28 cellular contexts compared by ENCODE assay signal in the genomic region with DNA sequence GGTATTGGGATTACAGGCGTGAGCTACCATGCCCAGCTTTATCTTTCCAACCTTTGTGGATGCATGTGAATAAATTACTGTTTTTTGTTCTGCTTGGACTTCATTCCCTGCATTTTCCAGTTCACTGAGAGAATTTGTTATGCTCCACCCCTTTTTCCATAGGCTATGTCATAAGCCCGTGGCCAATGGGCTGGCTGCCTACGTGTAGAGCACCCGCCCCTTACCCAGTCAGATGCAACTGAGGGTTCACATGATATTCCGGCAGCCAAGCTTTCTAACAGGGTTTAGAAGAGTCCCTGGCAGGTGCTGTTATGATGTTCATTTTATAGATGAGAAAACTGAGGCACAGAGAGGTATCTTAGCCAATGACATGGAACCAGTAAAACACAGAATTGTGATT. TPM values are rescaled to one million over a fixed set of nuclear protein-coding genes. Genes with fewer than 3 reads are reported as not detected.
DNase-seq lines count a peak whose midpoint lies in the region; ATAC-seq and TF ChIP-seq lines count a peak whose summit lies in the region.
"Had no signal": no experiment of that assay in that cellular context is flagged by ENCODE, and none has a peak within 500 bp of the region (broad histone marks: within the 10 kb centered on the region; RNA-seq: fewer than 3 reads in every experiment).

No MANE protein-coding gene starts in this region.

- H2AFZ ChIP-seq in trophoblast cell (ENCODE audit: insufficient read depth, low read length, poor library complexity), result no peak overlapping the region
- H2AFZ ChIP-seq: parathyroid adenoma had no signal

- peak; percentile 70 for DNase-seq in H7
- peak; percentile 53 for DNase-seq in iPS-NIHi7 (ENCODE audit: extremely low spot score)
- peak; percentile 39 to 59 for DNase-seq in trophoblast cell
- DNase-seq in NCI-H446 treated with DMSO at 0.1 percent for 48 hours (lab: John Stamatoyannopoulos, UW), result no peak
- no peak for DNase-seq in SHP77 (lab: John Stamatoyannopoulos, UW)
- DNase-seq in erythroblast (lab: John Stamatoyannopoulos, UW), result no peak
- DNase-seq: activated CD4-positive, alpha-beta T cell treated with anti-CD3 and anti-CD28 coated beads, Interleukin-2, amount 50 U/mL, for 48 hours; activated CD8-positive, alpha-beta memory T cell treated with anti-CD3 and anti-CD28 coated beads, Interleukin-2, amount 50 U/mL, for 4 hours; amygdala; C1 segment of cervical spinal cord; DND-41; effector CD4-positive, alpha-beta T cell; foreskin keratinocyte; left ventricle myocardium superior; MM.1S; NCI-H1417 treated with DMSO at 0.1 percent for 48 hours; NCI-H510A treated with DMSO at 0.1 percent for 48 hours; NK-92 treated with Interleukin-12 subunit alpha and Interleukin-12 subunit beta, amount 100 ng/mL, for 24 hours; SJCRH30; spleen had no signal

- H3K23ac ChIP-seq in trophoblast cell (ENCODE audit: low read length), result no peak overlapping the region

- H3K79me1 ChIP-seq in trophoblast cell (ENCODE audit: low read length), result no peaks in the 10 kb centered on the region

- no peak overlapping the region for H4K91ac ChIP-seq in trophoblast cell (ENCODE audit: low read depth, low read length)

- H3K14ac ChIP-seq in trophoblast cell (ENCODE audit: low read length), result no peak overlapping the region

- H4K8ac ChIP-seq in trophoblast cell (ENCODE audit: low read depth, low read length), result no peak overlapping the region

- H3K4me1 ChIP-seq in trophoblast cell (ENCODE audit: control insufficient read depth in 1 of 2, insufficient read depth in 2 of 2, low read length in 2 of 2), result no peaks in the 10 kb centered on the region
- H3K4me1 ChIP-seq: breast epithelium, Caco-2, foreskin keratinocyte, parathyroid adenoma, SJCRH30, spleen, tibial nerve had no signal

- no peaks in the 10 kb centered on the region for H3K9me3 ChIP-seq in trophoblast cell (ENCODE audit: insufficient read depth, low read depth, low read length)
- H3K9me3 ChIP-seq: breast epithelium, Caco-2, SJCRH30, spleen, tibial nerve had no signal

- H3K36me3 ChIP-seq in H7 (replicated peaks; ENCODE audit: control insufficient read depth, insufficient read depth, low read length) (no peaks in the 10 kb centered on the region), trophoblast cell (ENCODE audit: control insufficient read depth in 1 of 2, insufficient read depth in 2 of 2, low read length in 2 of 2) (no peaks in the 10 kb centered on the region)
- H3K36me3 ChIP-seq: breast epithelium, SJCRH30, spleen, tibial nerve had no signal

- no peak overlapping the region for H3K4me2 ChIP-seq in trophoblast cell (ENCODE audit: low read length)
- H3K4me2 ChIP-seq: KMS-11 had no signal

- H3K4me3 ChIP-seq in H7 (ENCODE audit: insufficient read depth, low read depth, low read length) (no peak overlapping the region), trophoblast cell (ENCODE audit: low read depth, low read length) (no peak overlapping the region)
- H3K4me3 ChIP-seq: breast epithelium, SJCRH30, spleen, tibial nerve had no signal

- WGBS in trophoblast cell (ENCODE audit: extremely low coverage, insufficient coverage, insufficient read length), result no CpG with 5 or more reads among the region's 5 CpGs

- peak; percentile 67 for ATAC-seq in SK-N-SH treated with all-trans-retinoic acid at 6 μM for 48 hours
- ATAC-seq: activated CD4-positive, CD25-positive, alpha-beta regulatory T cell treated with anti-CD3 and anti-CD28 coated beads, Interleukin-2, amount 50 U/mL, for 24 hours; foreskin keratinocyte; left ventricle myocardium superior had no signal

- H3K4ac ChIP-seq in trophoblast cell (ENCODE audit: low read depth, low read length), result no peak overlapping the region

- H3K9ac ChIP-seq in trophoblast cell (ENCODE audit: low read length), result no peak overlapping the region
- H3K9ac ChIP-seq: KMS-11, parathyroid adenoma had no signal

- H2BK120ac ChIP-seq in trophoblast cell (ENCODE audit: insufficient read depth, low read length, poor library complexity), result no peak overlapping the region

- no peak overlapping the region for H4K12ac ChIP-seq in trophoblast cell (ENCODE audit: low read depth, low read length)

- H3K79me2 ChIP-seq in trophoblast cell (ENCODE audit: control insufficient read depth, insufficient read depth, low read length, poor library complexity), result no peaks in the 10 kb centered on the region
- H3K79me2 ChIP-seq: parathyroid adenoma had no signal

- H3K27me3 ChIP-seq in H7 (ENCODE audit: control insufficient read depth, insufficient read depth, low read length) (no peaks in the 10 kb centered on the region; the same call in 1 of the 2 replicates), trophoblast cell (ENCODE audit: insufficient read depth, low read length) (no peaks in the 10 kb centered on the region)
- H3K27me3 ChIP-seq: breast epithelium, SJCRH30 had no signal

- no peak overlapping the region for H2BK5ac ChIP-seq in trophoblast cell (ENCODE audit: low read depth, low read length, poor library complexity)

- no peak overlapping the region for H2BK12ac ChIP-seq in trophoblast cell (ENCODE audit: low read length)

- no peak for TF ChIP-seq POLR2A in erythroblast (IDR thresholded peaks at IDR 0.05; ENCODE audit: low read length)

- no peak overlapping the region for H2AK5ac ChIP-seq in trophoblast cell (ENCODE audit: low read length)

- H3K27ac ChIP-seq in trophoblast cell (ENCODE audit: low read depth, low read length), result no peak overlapping the region
- H3K27ac ChIP-seq: breast epithelium, epithelial cell of prostate, foreskin keratinocyte, KMS-11, parathyroid adenoma, SJCRH30, spleen, tibial nerve had no signal

- no peak overlapping the region for H3K18ac ChIP-seq in trophoblast cell (ENCODE audit: low read length)

TF ChIP-seq in SK-N-SH treated with all-trans-retinoic acid at 6 μM for 48 hours, 23 proteins besides CTCF, POLR2A, EP300 and RAD21:
- TF ChIP-seq TCF4 (CRISPR knock-in tag; IDR thresholded peaks at IDR 0.05; ENCODE audit: borderline replicate concordance), result no peak
- TF ChIP-seq PPARA (CRISPR knock-in tag; IDR thresholded peaks at IDR 0.05; ENCODE audit: borderline replicate concordance), result no peak
- no peak for TF ChIP-seq SNAI2 (CRISPR knock-in tag; IDR thresholded peaks at IDR 0.05)
- TF ChIP-seq, protein P1, sequence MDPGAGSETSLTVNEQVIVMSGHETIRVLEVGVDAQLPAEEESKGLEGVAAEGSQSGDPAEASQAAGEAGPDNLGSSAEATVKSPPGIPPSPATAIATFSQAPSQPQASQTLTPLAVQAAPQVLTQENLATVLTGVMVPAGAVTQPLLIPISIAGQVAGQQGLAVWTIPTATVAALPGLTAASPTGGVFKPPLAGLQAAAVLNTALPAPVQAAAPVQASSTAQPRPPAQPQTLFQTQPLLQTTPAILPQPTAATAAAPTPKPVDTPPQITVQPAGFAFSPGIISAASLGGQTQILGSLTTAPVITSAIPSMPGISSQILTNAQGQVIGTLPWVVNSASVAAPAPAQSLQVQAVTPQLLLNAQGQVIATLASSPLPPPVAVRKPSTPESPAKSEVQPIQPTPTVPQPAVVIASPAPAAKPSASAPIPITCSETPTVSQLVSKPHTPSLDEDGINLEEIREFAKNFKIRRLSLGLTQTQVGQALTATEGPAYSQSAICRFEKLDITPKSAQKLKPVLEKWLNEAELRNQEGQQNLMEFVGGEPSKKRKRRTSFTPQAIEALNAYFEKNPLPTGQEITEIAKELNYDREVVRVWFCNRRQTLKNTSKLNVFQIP (CRISPR knock-in tag; IDR thresholded peaks at IDR 0.05; ENCODE audit: borderline replicate concordance, low read depth), result no peak
- no peak for TF ChIP-seq ZNF70 (CRISPR knock-in tag; IDR thresholded peaks at IDR 0.05)
- TF ChIP-seq RARB (CRISPR knock-in tag; IDR thresholded peaks at IDR 0.05), result no peak
- TF ChIP-seq, protein P2, sequence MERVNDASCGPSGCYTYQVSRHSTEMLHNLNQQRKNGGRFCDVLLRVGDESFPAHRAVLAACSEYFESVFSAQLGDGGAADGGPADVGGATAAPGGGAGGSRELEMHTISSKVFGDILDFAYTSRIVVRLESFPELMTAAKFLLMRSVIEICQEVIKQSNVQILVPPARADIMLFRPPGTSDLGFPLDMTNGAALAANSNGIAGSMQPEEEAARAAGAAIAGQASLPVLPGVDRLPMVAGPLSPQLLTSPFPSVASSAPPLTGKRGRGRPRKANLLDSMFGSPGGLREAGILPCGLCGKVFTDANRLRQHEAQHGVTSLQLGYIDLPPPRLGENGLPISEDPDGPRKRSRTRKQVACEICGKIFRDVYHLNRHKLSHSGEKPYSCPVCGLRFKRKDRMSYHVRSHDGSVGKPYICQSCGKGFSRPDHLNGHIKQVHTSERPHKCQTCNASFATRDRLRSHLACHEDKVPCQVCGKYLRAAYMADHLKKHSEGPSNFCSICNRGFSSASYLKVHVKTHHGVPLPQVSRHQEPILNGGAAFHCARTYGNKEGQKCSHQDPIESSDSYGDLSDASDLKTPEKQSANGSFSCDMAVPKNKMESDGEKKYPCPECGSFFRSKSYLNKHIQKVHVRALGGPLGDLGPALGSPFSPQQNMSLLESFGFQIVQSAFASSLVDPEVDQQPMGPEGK (CRISPR knock-in tag; IDR thresholded peaks at IDR 0.05; ENCODE audit: borderline replicate concordance), result no peak
- TF ChIP-seq ZFP3 (CRISPR knock-in tag; IDR thresholded peaks at IDR 0.05), result no peak

RNA-seq across cellular contexts. Expression of gene RASD2, which starts 42.6 kb away (rescaled TPM):
- total RNA-seq in H7 (2014; rRNA removed; shearing (Covaris generic)), result 0.76 and 1.3 TPM in 2 replicates
- 0.11 and 0.14 TPM in 2 replicates for polyA plus RNA-seq in trophoblast cell (2013)
- total RNA-seq: SJCRH30 had no signal

Comparison
In these comparisons a context has a peak if more than half of its experiments do, and no peak if none do; other contexts are left out.
1. DNase-seq: peak in H7 (single experiment), iPS-NIHi7 (single experiment) and trophoblast cell (2 of 2); none in NCI-H446 treated with DMSO at 0.1 percent for 48 hours (single experiment), SHP77 (0 of 2) and erythroblast (0 of 2).